8 cellular contexts compared by ENCODE assay signal in the genomic region with DNA sequence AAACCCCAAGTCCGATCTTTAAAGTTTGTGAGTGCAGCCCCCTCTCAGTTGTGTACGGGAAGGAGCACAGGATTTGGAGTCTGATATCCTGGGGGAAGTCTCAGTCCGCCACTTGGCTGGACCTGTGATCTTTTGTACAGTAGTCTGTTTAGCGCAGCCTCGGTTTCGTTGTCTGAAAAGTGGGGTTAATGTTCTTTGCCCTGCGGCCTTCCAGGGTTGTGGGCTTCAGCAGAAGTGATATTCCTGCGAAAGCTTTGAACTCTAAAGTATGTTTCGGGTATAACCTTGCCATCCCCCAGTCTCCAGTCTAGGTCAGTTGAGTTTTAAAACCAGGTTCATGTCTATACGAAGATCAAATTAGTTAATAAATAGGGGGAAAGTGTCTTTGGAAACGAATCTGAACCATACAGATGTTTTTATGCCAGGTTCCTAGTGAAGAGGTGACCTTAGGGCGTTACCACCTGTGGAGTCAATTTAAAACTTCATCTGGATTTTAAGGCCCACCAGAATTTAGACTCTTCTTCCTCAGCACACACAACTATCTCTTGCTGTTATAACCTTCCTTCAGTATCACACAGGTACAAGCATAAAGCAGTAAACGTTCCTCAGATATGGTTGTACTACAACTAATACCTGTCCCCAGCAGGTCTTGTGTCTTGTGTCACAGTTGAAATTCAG. TPM values are rescaled to one million over a fixed set of nuclear protein-coding genes. Genes with fewer than 3 reads are reported as not detected.
DNase-seq lines count a peak whose midpoint lies in the region; ATAC-seq and TF ChIP-seq lines count a peak whose summit lies in the region.

No MANE protein-coding gene starts in this region.

- H3K36me3 ChIP-seq in BJ (ENCODE audit: control insufficient read depth, insufficient read depth, low read length) (no peaks in the 10 kb centered on the region), WERI-Rb-1 (no peaks in the 10 kb centered on the region), left ventricle myocardium inferior (no peaks in the 10 kb centered on the region), skeletal muscle satellite cell (ENCODE audit: insufficient read depth, low read length) (no peaks in the 10 kb centered on the region)

- ATAC-seq in GM21515 (IDR thresholded peaks at IDR 0.05; ENCODE audit: unreplicated experiment) (peak; percentile 9), HG03135 (IDR thresholded peaks at IDR 0.05; ENCODE audit: unreplicated experiment) (no peak)

- CTCF ChIA-PET in BJ (lab: Yijun Ruan, JAX), result interaction anchor here (1.1 kb wide), 1 partner anchor 344 kb away, joined by 3 read pairs; no protein-coding TSS in a partner anchor

- H3K27me3 ChIP-seq in BJ (ENCODE audit: control insufficient read depth, insufficient read depth, low read length), result no peaks in the 10 kb centered on the region
- H3K27me3 ChIP-seq in WERI-Rb-1 (ENCODE audit: insufficient read depth, low read depth, severe bottlenecking), result no peaks in the 10 kb centered on the region
- H3K27me3 ChIP-seq in left ventricle myocardium inferior (ENCODE audit: low read depth), result no peaks in the 10 kb centered on the region
- no peaks in the 10 kb centered on the region for H3K27me3 ChIP-seq in skeletal muscle satellite cell (ENCODE audit: control insufficient read depth, insufficient read depth, low read length)

- H3K9ac ChIP-seq in skeletal muscle satellite cell (ENCODE audit: low read depth, low read length), result peak overlapping the region; percentile 97

- POLR2A ChIA-PET in BJ (lab: Charles Lee), result no interaction called here

- H3K27ac ChIP-seq in WERI-Rb-1, result peak overlapping the region; percentile 79
- H3K27ac ChIP-seq in left ventricle myocardium inferior (replicated peaks), result peak overlapping the region; percentile 93

- no peak for TF ChIP-seq CTCF in BJ (IDR thresholded peaks at IDR 0.05; ENCODE audit: insufficient read depth, low read depth, low read length)
- TF ChIP-seq CTCF in WERI-Rb-1 (IDR thresholded peaks at IDR 0.05; ENCODE audit: low read depth, low read length), result no peak
- no peak for TF ChIP-seq CTCF in left ventricle myocardium inferior (IDR thresholded peaks at IDR 0.05; ENCODE audit: borderline replicate concordance)

- H3K4me3 ChIP-seq in BJ (ENCODE audit: low read depth, low read length) (peak overlapping the region; percentile 74), WERI-Rb-1 (ENCODE audit: low read depth, low read length) (peak overlapping the region; percentile 92), left ventricle myocardium inferior (peak overlapping the region; percentile 81), skeletal muscle satellite cell (ENCODE audit: low read length) (peak overlapping the region; percentile 86)

- peaks cover 16% of the 10 kb centered on the region for H3K9me3 ChIP-seq in WERI-Rb-1 (ENCODE audit: severe bottlenecking)
- peaks cover 6% of the 10 kb centered on the region for H3K9me3 ChIP-seq in left ventricle myocardium inferior (replicated peaks)
- no peaks in the 10 kb centered on the region for H3K9me3 ChIP-seq in skeletal muscle satellite cell (replicated peaks; ENCODE audit: low read length)

- H3K4me1 ChIP-seq in left ventricle myocardium inferior, result peaks cover 58% of the 10 kb centered on the region
- peaks cover 9% of the 10 kb centered on the region for H3K4me1 ChIP-seq in skeletal muscle satellite cell (ENCODE audit: control insufficient read depth, insufficient read depth, low read length)

- H3K4me2 ChIP-seq in skeletal muscle satellite cell (ENCODE audit: low read length), result peak overlapping the region; percentile 84

- intact Hi-C loops in left ventricle myocardium inferior (cut with micrococcal nuclease), result no loop called here

- DNase-seq in BJ (ENCODE audit: low read depth), result no peak
- no peak for DNase-seq in WERI-Rb-1
- DNase-seq in left ventricle myocardium inferior, result no peak
- DNase-seq in Ammon's horn (ENCODE audit: low spot score), result no peak
- DNase-seq in AG08396 (ENCODE audit: low spot score), result no peak

RNA-seq across cellular contexts. Expression of a gene that starts 0.9 kb away (rescaled TPM):
- polyA plus RNA-seq in BJ (2011; rRNA removed), result 5.6 and 11.6 TPM in 2 replicates
- 7.4 and 8.3 TPM in 2 replicates for polyA minus RNA-seq in BJ (2011; rRNA and poly(A)+ RNA removed)
- total RNA-seq in left ventricle myocardium inferior, result 5.9 TPM
- total RNA-seq in skeletal muscle satellite cell (2012; rRNA removed), result 10.5 and 13.2 TPM in 2 replicates
